ENCODE assay signal across 19 cellular contexts in the genomic region with DNA sequence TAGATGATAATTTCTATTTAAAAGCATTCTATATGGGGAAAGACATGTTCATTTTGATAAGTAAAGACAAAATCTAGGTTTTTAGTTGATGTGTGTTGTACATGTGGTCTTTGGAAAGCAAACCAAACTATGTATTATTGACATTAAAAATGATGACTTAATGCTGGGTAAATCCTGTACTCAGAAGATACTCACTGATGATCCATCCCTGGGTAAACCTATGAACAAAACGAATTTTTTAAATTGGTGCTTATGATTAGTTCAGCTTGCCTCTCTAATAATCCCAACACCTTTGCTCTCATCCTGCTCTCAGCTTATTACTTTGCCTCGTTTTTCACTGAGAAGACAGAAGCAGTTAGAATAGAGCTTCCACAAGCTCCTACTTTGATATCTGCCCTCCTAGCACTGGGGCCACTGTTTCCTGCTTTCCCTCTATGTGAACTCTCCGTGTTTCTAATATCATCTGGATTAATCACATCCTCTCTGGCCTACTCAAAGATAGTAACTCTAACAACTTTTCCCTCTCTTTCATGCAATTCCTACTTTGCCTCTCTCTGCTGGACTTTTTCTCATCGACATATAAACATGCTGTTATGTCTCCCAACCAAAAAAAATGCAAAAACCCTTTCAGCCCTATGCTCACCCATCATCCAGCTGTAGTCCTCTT. TPM values are rescaled to one million over a fixed set of nuclear protein-coding genes. Genes with fewer than 3 reads are reported as not detected.
A peak's percentile ranks its signal among the peaks of the same experiment; 100 is the strongest.
DNase-seq lines count a peak whose midpoint lies in the region; ATAC-seq, FAIRE-seq and TF ChIP-seq lines count a peak whose summit lies in the region.
"Had no signal": no experiment of that assay in that cellular context is flagged by ENCODE, and none has a peak within 500 bp of the region (broad histone marks: within the 10 kb centered on the region; RNA-seq: fewer than 3 reads in every experiment).

No MANE protein-coding gene starts in this region.

- H3K4me1 Mint-ChIP-seq in osteocyte (ENCODE audit: unreplicated experiment) (peaks cover 37% of the 10 kb centered on the region), WTC11 (0 out of 2 replicates have a peak, but pooled peaks cover 5% of the 10 kb centered on the region)
- H3K4me1 Mint-ChIP-seq: neural progenitor cell had no signal

- TF ChIP-seq POLR2A in endothelial cell of umbilical vein (IDR thresholded peaks at IDR 0.05; ENCODE audit: low read depth, low read length) = peak; percentile 50

- BruUV-seq in endothelial cell of umbilical vein (replicated peaks; lab: Mats Ljungman, UMichigan) = TSS peak; percentile 98

- H3K27me3 Mint-ChIP-seq in osteocyte (ENCODE audit: unreplicated experiment) (no peaks in the 10 kb centered on the region), WTC11 (ENCODE audit: low read depth) (no peaks in the 10 kb centered on the region)
- H3K27me3 Mint-ChIP-seq: activated naive CD4-positive, alpha-beta T cell treated with anti-CD3 and anti-CD28 coated beads, Interleukin-2, amount 10 ng/mL, durations not matched to agents 7 days and 5 days; CD4-positive, alpha-beta T cell; IgD-negative memory B cell had no signal

- H3K4me1 ChIP-seq in endothelial cell of umbilical vein (ENCODE audit: control insufficient read depth, extremely low read depth, insufficient read depth, low read length) = peaks cover 52% of the 10 kb centered on the region
- H3K4me1 ChIP-seq: neural progenitor cell had no signal

- H3K36me3 ChIP-seq in endothelial cell of umbilical vein (ENCODE audit: control insufficient read depth in 2 of 2, extremely low read depth in 1 of 2, insufficient read depth in 2 of 2, low read length in 2 of 2) = no peaks in the 10 kb centered on the region
- H3K36me3 ChIP-seq: neural progenitor cell had no signal

- H3K4me3 Mint-ChIP-seq in osteocyte (ENCODE audit: unreplicated experiment) = no peak overlapping the region
- no peak overlapping the region for H3K4me3 Mint-ChIP-seq in WTC11
- H3K4me3 Mint-ChIP-seq: activated naive CD4-positive, alpha-beta T cell treated with anti-CD3 and anti-CD28 coated beads, Interleukin-2, amount 10 ng/mL, durations not matched to agents 7 days and 5 days; CD4-positive, alpha-beta T cell; IgD-negative memory B cell; immature natural killer cell; neural progenitor cell had no signal

- H4K20me1 ChIP-seq in endothelial cell of umbilical vein (replicated peaks; ENCODE audit: control insufficient read depth, extremely low read depth, insufficient read depth, low read length) = no peaks in the 10 kb centered on the region

- intact Hi-C loops in endothelial cell of umbilical vein (cut with micrococcal nuclease) = loop anchor here (1.0 to 5.0 kb wide), 4 partner anchors 10 to 41 kb away; no protein-coding TSS in a partner anchor

- DNase-seq in EH (ENCODE audit: low read depth) = peak; percentile 92
- peak; percentile 35 for DNase-seq in RCC 7860 (ENCODE audit: low spot score)
- peak; percentile 89 for DNase-seq in endothelial cell of umbilical vein (ENCODE audit: low read depth, low spot score)
- no peak for DNase-seq in osteocyte (ENCODE audit: extremely low spot score, unreplicated experiment)
- no peak for DNase-seq in NCI-H2171 treated with DMSO at 0.1 percent for 48 hours (lab: John Stamatoyannopoulos, UW)
- no peak for DNase-seq in WTC11 (ENCODE audit: low spot score)
- DNase-seq: activated CD4-positive, alpha-beta T cell treated with anti-CD3 and anti-CD28 coated beads for 48 hours; activated naive CD4-positive, alpha-beta T cell treated with anti-CD3 and anti-CD28 coated beads, Interleukin-2, amount 10 ng/mL, durations not matched to agents 7 days and 5 days; CD4-positive, alpha-beta T cell; immature natural killer cell; NCI-H2107; right cardiac atrium; stimulated activated CD4-positive, alpha-beta T cell treated with anti-CD3 and anti-CD28 coated beads, Interleukin-2, amount 100 ng/mL, for 24 hours; substantia nigra; T1000 had no signal

- no peaks in the 10 kb centered on the region for H3K9me1 ChIP-seq in endothelial cell of umbilical vein (replicated peaks; ENCODE audit: control insufficient read depth, extremely low read depth, insufficient read depth, low read length)

- H3K9me3 ChIP-seq in endothelial cell of umbilical vein (replicated peaks; ENCODE audit: control insufficient read depth, insufficient read depth, low read length) = no peaks in the 10 kb centered on the region

- H3K36me3 Mint-ChIP-seq in osteocyte (ENCODE audit: unreplicated experiment) = peaks cover 16% of the 10 kb centered on the region
- 0 out of 2 replicates have a peak, but pooled peaks cover 5% of the 10 kb centered on the region for H3K36me3 Mint-ChIP-seq in WTC11
- H3K36me3 Mint-ChIP-seq: IgD-negative memory B cell had no signal

- no peak for FAIRE-seq in RCC 7860 (lab: Jason Lieb, UNC)
- FAIRE-seq in endothelial cell of umbilical vein (lab: Jason Lieb, UNC) = peak; percentile 84
- FAIRE-seq: GM12891 had no signal

- TF ChIP-seq CTCF in endothelial cell of umbilical vein (IDR thresholded peaks at IDR 0.05; ENCODE audit: extremely low read depth in 1 of 2, insufficient read depth in 1 of 2, low read depth in 1 of 2, low read length in 2 of 2) (no peak), osteocyte (IDR thresholded peaks at IDR 0.05) (no peak), WTC11 (IDR thresholded peaks at IDR 0.05) (no peak)

- H3K4me2 ChIP-seq in endothelial cell of umbilical vein (ENCODE audit: insufficient read depth, low read length) = peak overlapping the region; percentile 95
- H3K4me2 ChIP-seq: neural progenitor cell had no signal

- H3K9me3 Mint-ChIP-seq in osteocyte (ENCODE audit: unreplicated experiment) (no peaks in the 10 kb centered on the region), WTC11 (no peaks in the 10 kb centered on the region)
- H3K9me3 Mint-ChIP-seq: activated naive CD4-positive, alpha-beta T cell treated with anti-CD3 and anti-CD28 coated beads, Interleukin-2, amount 10 ng/mL, durations not matched to agents 7 days and 5 days; CD4-positive, alpha-beta T cell; IgD-negative memory B cell; neural progenitor cell had no signal

- H2AFZ ChIP-seq in endothelial cell of umbilical vein (ENCODE audit: low read depth, low read length) = no peak overlapping the region
- H2AFZ ChIP-seq: neural progenitor cell had no signal

- ATAC-seq in GM21526 (IDR thresholded peaks at IDR 0.05; ENCODE audit: low FRiP score, unreplicated experiment) (no peak), WTC11 (no peak)
- ATAC-seq: right cardiac atrium had no signal

- peak overlapping the region; percentile 80 for H3K27ac ChIP-seq in endothelial cell of umbilical vein (ENCODE audit: insufficient read depth, low read depth, low read length)
- H3K27ac ChIP-seq: neural progenitor cell had no signal

- POLR2A ChIA-PET in endothelial cell of umbilical vein (lab: Charles Lee) = interaction anchor here (1.0 to 1.2 kb wide), 2 partner anchors 10 to 16 kb away, joined by 3 to 4 read pairs; no protein-coding TSS in a partner anchor
- POLR2A ChIA-PET in WTC11 (lab: Charles Lee) = interaction anchor here (0.6 kb wide), 1 partner anchor 934 kb away, joined by 3 read pairs; no protein-coding TSS in a partner anchor

- CTCF ChIA-PET in endothelial cell of umbilical vein (lab: Charles Lee) (interaction anchor here (0.6 to 3.2 kb wide), 8 partner anchors 10 to 89 kb away, joined by 3 to 14 read pairs (median 4); a partner anchor contains a TSS), WTC11 (lab: Charles Lee) (no interaction called here)

- H3K4me3 ChIP-seq in endothelial cell of umbilical vein (replicated peaks in 1 of 3; ENCODE audit: insufficient read depth in 1 of 3, low read depth in 1 of 3, low read length in 3 of 3) = peak overlapping the region in 1 of 3 experiments; percentile 23
- H3K4me3 ChIP-seq: neural progenitor cell had no signal

- dilution Hi-C loops in endothelial cell of umbilical vein (cut with MboI; ENCODE audit: extremely low pct_ligation_motif_present, low sequenced_read_pairs) = no loop called here

- H3K27ac Mint-ChIP-seq in osteocyte (ENCODE audit: unreplicated experiment) = peak overlapping the region; percentile 77
- H3K27ac Mint-ChIP-seq in WTC11 = no peak overlapping the region
- H3K27ac Mint-ChIP-seq: activated naive CD4-positive, alpha-beta T cell treated with anti-CD3 and anti-CD28 coated beads, Interleukin-2, amount 10 ng/mL, durations not matched to agents 7 days and 5 days; CD4-positive, alpha-beta T cell; neural progenitor cell had no signal

- no peaks in the 10 kb centered on the region for H3K27me3 ChIP-seq in endothelial cell of umbilical vein (ENCODE audit: control insufficient read depth in 2 of 2, insufficient read depth in 2 of 2, low read length in 2 of 2)
- H3K27me3 ChIP-seq: neural progenitor cell had no signal

- peak overlapping the region; percentile 69 for H3K9ac ChIP-seq in endothelial cell of umbilical vein (replicated peaks; ENCODE audit: extremely low read depth, insufficient read depth, low read length)
- H3K9ac ChIP-seq: neural progenitor cell had no signal

- H3K79me2 ChIP-seq in endothelial cell of umbilical vein (ENCODE audit: control insufficient read depth, insufficient read depth, low read length) = peaks cover 3% of the 10 kb centered on the region

RNA-seq across cellular contexts. Expression of a gene that starts 29.3 kb away (rescaled TPM):
- total RNA-seq in endothelial cell of umbilical vein (1.5 and 1.8 TPM in 2 replicates), osteocyte (2.4 and 2.8 TPM in 2 replicates), WTC11 (2021) (0.16 to 1.4 TPM (median 0.35 TPM) in 3 replicates)
- 0.98 and 1.2 TPM in 2 replicates for polyA plus RNA-seq in endothelial cell of umbilical vein
- polyA plus RNA-seq in endothelial cell of umbilical vein (2011; cell fraction: cytosol; rRNA removed) = 0.68 and 0.71 TPM in 2 replicates
- polyA plus RNA-seq in endothelial cell of umbilical vein (2011; cell fraction: nucleus; rRNA removed) = 0.54 and 0.98 TPM in 2 replicates
- polyA plus RNA-seq in endothelial cell of umbilical vein (2012) = 1.6 and 3.2 TPM in 2 replicates
- polyA minus RNA-seq in endothelial cell of umbilical vein = 0.22 and 1.1 TPM in 2 replicates
- 5.6 TPM for polyA minus RNA-seq in endothelial cell of umbilical vein (2011; cell fraction: cytosol; rRNA and poly(A)+ RNA removed)
- polyA minus RNA-seq in endothelial cell of umbilical vein (2011; cell fraction: nucleus; rRNA and poly(A)+ RNA removed) = not detected in 2 replicates
- total RNA-seq: CD4-positive, alpha-beta T cell had no signal
- polyA plus RNA-seq: immature natural killer cell had no signal

RNA-seq across cellular contexts. Expression of a gene that starts 30.5 kb away (rescaled TPM):
- total RNA-seq in endothelial cell of umbilical vein (118 and 119 TPM in 2 replicates), osteocyte (4.0 and 7.3 TPM in 2 replicates), WTC11 (2021) (3.8 to 4.6 TPM (median 4.4 TPM) in 3 replicates)
- polyA plus RNA-seq in endothelial cell of umbilical vein = 44.8 and 56.9 TPM in 2 replicates
- polyA plus RNA-seq in endothelial cell of umbilical vein (2011; cell fraction: cytosol; rRNA removed) = 87.4 and 95.6 TPM in 2 replicates
- polyA plus RNA-seq in endothelial cell of umbilical vein (2011; cell fraction: nucleus; rRNA removed) = 35.7 and 36.2 TPM in 2 replicates
- 97.9 and 99.8 TPM in 2 replicates for polyA plus RNA-seq in endothelial cell of umbilical vein (2012)
- polyA minus RNA-seq in endothelial cell of umbilical vein = 31.9 and 32.7 TPM in 2 replicates
- 8.6 TPM for polyA minus RNA-seq in endothelial cell of umbilical vein (2011; cell fraction: cytosol; rRNA and poly(A)+ RNA removed)
- 13.0 and 22.6 TPM in 2 replicates for polyA minus RNA-seq in endothelial cell of umbilical vein (2011; cell fraction: nucleus; rRNA and poly(A)+ RNA removed)

RNA-seq across cellular contexts. Expression of a gene that starts 58.6 kb away (rescaled TPM):
- total RNA-seq in endothelial cell of umbilical vein (60.1 and 68.6 TPM in 2 replicates), osteocyte (38.0 and 44.2 TPM in 2 replicates), WTC11 (2021) (38.9 to 44.5 TPM (median 43.2 TPM) in 3 replicates)
- polyA plus RNA-seq in endothelial cell of umbilical vein = 12.1 and 14.9 TPM in 2 replicates
- polyA plus RNA-seq in endothelial cell of umbilical vein (2011; cell fraction: cytosol; rRNA removed) = 13.2 and 14.2 TPM in 2 replicates
- polyA plus RNA-seq in endothelial cell of umbilical vein (2011; cell fraction: nucleus; rRNA removed) = 40.2 and 53.5 TPM in 2 replicates
- polyA plus RNA-seq in endothelial cell of umbilical vein (2012) = 27.1 and 33.4 TPM in 2 replicates
- polyA minus RNA-seq in endothelial cell of umbilical vein = 57.0 and 64.4 TPM in 2 replicates
- 33.1 TPM for polyA minus RNA-seq in endothelial cell of umbilical vein (2011; cell fraction: cytosol; rRNA and poly(A)+ RNA removed)
- 111 and 139 TPM in 2 replicates for polyA minus RNA-seq in endothelial cell of umbilical vein (2011; cell fraction: nucleus; rRNA and poly(A)+ RNA removed)

Comparison
In these comparisons a context has a peak if more than half of its experiments do, and no peak if none do; other contexts are left out.
1. DNase-seq: peak in EH (single experiment), RCC 7860 (single experiment) and endothelial cell of umbilical vein (single experiment); none in osteocyte (single experiment), NCI-H2171 treated with DMSO at 0.1 percent for 48 hours (single experiment) and WTC11 (single experiment).
2. RNA of a gene that starts 30.5 kb away (total RNA-seq): 118 to 119 TPM in endothelial cell of umbilical vein; 4.0 to 7.3 TPM in osteocyte and 3.8 to 4.6 TPM in WTC11; every median in the first group is over 10 times any median in the second.